Comparison of ENCODE assay signal across 8 cellular contexts in the genomic region with DNA sequence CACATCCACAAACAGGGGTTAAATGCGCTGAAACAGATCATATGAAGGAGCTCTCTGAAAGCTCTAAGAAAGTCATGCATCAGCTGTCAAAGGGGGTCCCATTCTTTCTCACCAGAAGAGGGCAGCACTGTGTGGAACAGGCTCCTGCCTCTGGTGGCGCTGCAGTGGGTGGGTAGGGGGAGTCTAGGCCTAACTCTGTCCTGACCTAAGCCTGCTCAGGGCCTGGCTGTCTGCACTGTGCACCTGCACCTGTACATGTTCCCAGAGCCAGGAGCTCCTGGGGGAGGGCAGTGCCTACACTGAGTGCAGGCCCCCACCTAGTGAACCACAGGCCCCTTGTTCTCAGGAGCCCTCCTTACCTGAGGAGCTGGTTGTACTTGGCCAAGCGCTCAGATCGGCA. TPM values are rescaled to one million over a fixed set of nuclear protein-coding genes. Genes with fewer than 3 reads are reported as not detected.
A peak's percentile ranks its signal among the peaks of the same experiment; 100 is the strongest.
DNase-seq lines count a peak whose midpoint lies in the region; ATAC-seq and TF ChIP-seq lines count a peak whose summit lies in the region.

No MANE protein-coding gene starts in this region.

- no peaks in the 10 kb centered on the region for H3K27me3 Mint-ChIP-seq in activated CD4-positive, alpha-beta T cell treated with anti-CD3 and anti-CD28 coated beads for 36 hours
- H3K27me3 Mint-ChIP-seq in naive thymus-derived CD8-positive, alpha-beta T cell: no peaks in the 10 kb centered on the region

- POLR2A ChIA-PET in activated CD4-positive, alpha-beta T cell treated with anti-CD3 and anti-CD28 coated beads for 36 hours (lab: Charles Lee): interaction anchor here (0.5 to 1.6 kb wide), 5 partner anchors 11 to 901 kb away, joined by 3 to 5 read pairs (median 4); a partner anchor contains a TSS
- POLR2A ChIA-PET in RWPE1 (lab: Yijun Ruan, JAX; ENCODE audit: low non-redundant PET): interaction anchor here (0.5 kb wide), 1 partner anchor 8 kb away, joined by 3 read pairs; no protein-coding TSS in a partner anchor
- POLR2A ChIA-PET in naive thymus-derived CD8-positive, alpha-beta T cell (lab: Charles Lee): interaction anchor here (0.6 to 2.4 kb wide), 7 partner anchors 16 to 142 kb away, joined by 3 to 10 read pairs (median 4); a partner anchor contains a TSS

- peak overlapping the region; percentile 20 for H3K27ac Mint-ChIP-seq in activated CD4-positive, alpha-beta T cell treated with anti-CD3 and anti-CD28 coated beads for 36 hours
- H3K27ac Mint-ChIP-seq in naive thymus-derived CD8-positive, alpha-beta T cell: peak overlapping the region in 7 of 10 donors; percentile 3 to 80 (median 77)

- CTCF ChIA-PET in activated CD4-positive, alpha-beta T cell treated with anti-CD3 and anti-CD28 coated beads for 36 hours (lab: Charles Lee): interaction anchor here (0.5 to 4.6 kb wide), 12 partner anchors 9 to 292 kb away, joined by 3 to 23 read pairs (median 4); a partner anchor contains a TSS
- CTCF ChIA-PET in RWPE1 (lab: Yijun Ruan, JAX): interaction anchor here (0.6 to 1.2 kb wide), 3 partner anchors 10 to 46 kb away, joined by 3 to 6 read pairs (median 4); no protein-coding TSS in a partner anchor

- H3K36me3 ChIP-seq in body of pancreas (replicated peaks in 1 of 2; ENCODE audit: insufficient read depth in 1 of 2, low read depth in 2 of 2) (peaks cover 38 to 67% of the 10 kb centered on the region in 2 donors), sigmoid colon (peaks cover 64 to 81% (median 74%) of the 10 kb centered on the region in 4 donors)

- H3K27me3 ChIP-seq in body of pancreas (no peaks in the 10 kb centered on the region), sigmoid colon (no peaks in the 10 kb centered on the region)

- TF ChIP-seq EP300 in sigmoid colon (IDR thresholded peaks at IDR 0.05): no peak

- 92 to 100% methylated on average over 2 to 4 of the region's 4 CpGs for WGBS in body of pancreas, 2 donors
- WGBS in sigmoid colon, 2 donors: 88 to 93% methylated on average over 4 of the region's 4 CpGs

- H3K4me1 ChIP-seq in body of pancreas (peaks cover 18% of the 10 kb centered on the region), sigmoid colon (peaks cover 0 to 22% (median 15%) of the 10 kb centered on the region in 4 donors)

- no peak overlapping the region for H3K4me3 Mint-ChIP-seq in activated CD4-positive, alpha-beta T cell treated with anti-CD3 and anti-CD28 coated beads for 36 hours
- no peak overlapping the region for H3K4me3 Mint-ChIP-seq in naive thymus-derived CD8-positive, alpha-beta T cell

- H3K4me3 ChIP-seq in body of pancreas (no peak overlapping the region), sigmoid colon (no peak overlapping the region)

- peak; percentile 67 for DNase-seq in activated CD4-positive, alpha-beta T cell treated with anti-CD3 and anti-CD28 coated beads for 36 hours
- no peak for DNase-seq in activated CD4-positive, alpha-beta T cell treated with anti-CD3 and anti-CD28 coated beads for 1 hour
- DNase-seq in RWPE1 (ENCODE audit: low spot score) (no peak), body of pancreas (no peak), sigmoid colon (no peak)
- peak; percentile 26 to 73 (median 46) for DNase-seq in naive thymus-derived CD8-positive, alpha-beta T cell

- peaks cover 45% of the 10 kb centered on the region for H3K4me1 Mint-ChIP-seq in activated CD4-positive, alpha-beta T cell treated with anti-CD3 and anti-CD28 coated beads for 36 hours
- H3K4me1 Mint-ChIP-seq in naive thymus-derived CD8-positive, alpha-beta T cell: peaks cover 6 to 19% (median 16%) of the 10 kb centered on the region in 4 donors

- H3K9me3 ChIP-seq in body of pancreas (no peaks in the 10 kb centered on the region), sigmoid colon (no peaks in the 10 kb centered on the region)

- H3K27ac ChIP-seq in RWPE1: peak overlapping the region; percentile 64
- H3K27ac ChIP-seq in body of pancreas: no peak overlapping the region
- H3K27ac ChIP-seq in sigmoid colon: peak overlapping the region in 1 of 4 donors; percentile 21

- intact Hi-C loops in activated CD4-positive, alpha-beta T cell treated with anti-CD3 and anti-CD28 coated beads for 36 hours (cut with DNase I, micrococcal nuclease): no loop called here
- intact Hi-C loops in body of pancreas (cut with DNase I): no loop called here
- intact Hi-C loops in sigmoid colon (cut with DNase I): loop anchor here (5.0 kb wide), 1 partner anchor 125 kb away; no protein-coding TSS in a partner anchor

- H3K9me3 Mint-ChIP-seq in activated CD4-positive, alpha-beta T cell treated with anti-CD3 and anti-CD28 coated beads for 36 hours (ENCODE audit: low read depth): no peaks in the 10 kb centered on the region
- H3K9me3 Mint-ChIP-seq in naive thymus-derived CD8-positive, alpha-beta T cell: no peaks in the 10 kb centered on the region

- TF ChIP-seq POLR2A in body of pancreas (IDR thresholded peaks at IDR 0.05): no peak
- TF ChIP-seq POLR2A in sigmoid colon (IDR thresholded peaks at IDR 0.05): no peak

- H3K36me3 Mint-ChIP-seq in activated CD4-positive, alpha-beta T cell treated with anti-CD3 and anti-CD28 coated beads for 36 hours (ENCODE audit: low read depth): peaks cover 86% of the 10 kb centered on the region
- H3K36me3 Mint-ChIP-seq in naive thymus-derived CD8-positive, alpha-beta T cell: peaks cover 6 to 94% (median 8%) of the 10 kb centered on the region in 3 donors

- ATAC-seq in activated CD4-positive, alpha-beta T cell treated with anti-CD3 and anti-CD28 coated beads for 36 hours: peak; percentile 9
- ATAC-seq in body of pancreas: no peak
- peak; percentile 68 to 70 for ATAC-seq in naive thymus-derived CD8-positive, alpha-beta T cell
- ATAC-seq in GM19397 (IDR thresholded peaks at IDR 0.05; ENCODE audit: unreplicated experiment): no peak
- ATAC-seq in GM21423 (IDR thresholded peaks at IDR 0.05; ENCODE audit: unreplicated experiment): no peak

- TF ChIP-seq CTCF in RWPE1 (conservative IDR thresholded peaks at IDR 0.05; ENCODE audit: low read depth) (peak; percentile 66), body of pancreas (IDR thresholded peaks at IDR 0.05) (peak; percentile 6 to 40 (median 30)), sigmoid colon (IDR thresholded peaks at IDR 0.05) (peak in 1 of 4 experiments; percentile 34)

RNA-seq across cellular contexts. Expression of a gene that starts 16.0 kb away (rescaled TPM):
- 1,000 to 10,000 TPM; 2,573 to 3,583 TPM for total RNA-seq in activated CD4-positive, alpha-beta T cell treated with anti-CD3 and anti-CD28 coated beads for 36 hours
- 100 to 1,000 TPM; 145 to 157 TPM for total RNA-seq in body of pancreas
- 100 to 1,000 TPM; 225 to 228 TPM for total RNA-seq in naive thymus-derived CD8-positive, alpha-beta T cell
- polyA plus RNA-seq in naive thymus-derived CD8-positive, alpha-beta T cell: 1,000 to 10,000 TPM in 2 of 3 donors, 100 to 1,000 TPM in 1; 873 to 1,190 (median 1,047) TPM
- 100 to 1,000 TPM; 265 to 324 (median 300) TPM for total RNA-seq in sigmoid colon
- 100 to 1,000 TPM; 344 to 968 (median 364) TPM for polyA plus RNA-seq in sigmoid colon

RNA-seq across cellular contexts. Expression of a gene that starts 45.1 kb away (rescaled TPM):
- 10 to 100 TPM; 57.4 to 71.6 TPM for total RNA-seq in activated CD4-positive, alpha-beta T cell treated with anti-CD3 and anti-CD28 coated beads for 36 hours
- 100 to 1,000 TPM in 1 of 2 donors, 10 to 100 TPM in 1; 74.5 to 128 TPM for total RNA-seq in body of pancreas
- total RNA-seq in naive thymus-derived CD8-positive, alpha-beta T cell: 10 to 100 TPM; 79.6 to 84.2 TPM
- 1 to 10 TPM; 4.1 to 8.8 (median 4.9) TPM for polyA plus RNA-seq in naive thymus-derived CD8-positive, alpha-beta T cell
- total RNA-seq in sigmoid colon: 100 to 1,000 TPM in 2 of 4 donors, 10 to 100 TPM in 2; 90.6 to 148 (median 124) TPM
- 10 to 100 TPM; 19.2 to 43.2 (median 27.5) TPM for polyA plus RNA-seq in sigmoid colon

Comparison
In these comparisons a context has a peak if more than half of its experiments do, and no peak if none do; other contexts are left out.
1. DNase-seq: peak in activated CD4-positive, alpha-beta T cell treated with anti-CD3 and anti-CD28 coated beads for 36 hours (single experiment) and naive thymus-derived CD8-positive, alpha-beta T cell (10 of 10); none in activated CD4-positive, alpha-beta T cell treated with anti-CD3 and anti-CD28 coated beads for 1 hour (single experiment), RWPE1 (single experiment), body of pancreas (0 of 4) and sigmoid colon (single experiment).
2. ATAC-seq: peak in activated CD4-positive, alpha-beta T cell treated with anti-CD3 and anti-CD28 coated beads for 36 hours (single experiment) and naive thymus-derived CD8-positive, alpha-beta T cell (2 of 2); none in body of pancreas (single experiment), GM19397 (single experiment) and GM21423 (single experiment).
3. RNA of a gene that starts 16.0 kb away (total RNA-seq): 2,573 to 3,583 TPM in activated CD4-positive, alpha-beta T cell treated with anti-CD3 and anti-CD28 coated beads for 36 hours; 265 to 324 TPM in sigmoid colon, 225 to 228 TPM in naive thymus-derived CD8-positive, alpha-beta T cell and 145 to 157 TPM in body of pancreas; every median in the first group is over 4 times any median in the second.